ENCODE assay signal across 12 cellular contexts in the genomic region with DNA sequence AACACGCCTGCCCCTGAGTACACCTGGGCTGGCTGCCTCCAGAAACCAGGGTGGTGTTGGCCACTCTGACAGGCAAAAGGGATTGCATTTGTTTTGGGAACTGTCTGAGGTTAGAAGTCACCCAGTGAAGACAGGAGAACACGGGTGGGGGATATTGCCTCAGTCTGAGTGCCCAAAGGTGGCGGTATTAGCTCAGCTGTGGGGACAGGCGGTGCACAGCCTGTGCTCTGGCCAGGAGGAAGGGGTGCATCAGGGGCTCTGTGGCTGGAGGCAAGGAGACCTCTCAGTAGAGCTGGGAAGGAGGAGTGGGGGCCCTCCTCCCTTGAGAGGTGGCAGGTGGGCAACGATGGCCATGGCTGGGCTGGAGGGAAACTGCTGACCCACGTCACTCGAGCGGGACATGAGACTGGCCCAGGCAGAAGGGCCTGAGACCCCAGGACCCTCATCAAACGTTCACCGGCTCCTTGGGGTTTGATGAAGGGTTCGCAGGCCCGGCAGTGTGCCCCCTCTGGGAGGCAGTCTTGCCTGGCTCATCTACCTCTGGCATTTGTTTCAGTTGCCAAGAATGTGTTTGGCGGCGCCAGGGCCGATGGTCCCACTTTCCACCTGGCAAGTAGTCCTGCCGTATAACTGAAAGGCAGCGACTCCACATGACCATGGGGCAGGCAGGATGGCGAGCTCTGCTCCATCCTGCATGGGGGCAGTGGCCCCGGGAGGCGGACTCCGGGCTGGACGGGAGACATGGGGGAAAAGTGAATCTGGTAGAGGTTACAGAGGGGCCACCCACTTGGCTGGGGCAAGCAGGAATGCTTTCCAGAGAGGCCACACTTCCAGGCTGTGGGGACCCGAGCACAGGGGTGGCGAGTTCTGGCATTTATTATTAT. TPM values are rescaled to one million over a fixed set of nuclear protein-coding genes. Genes with fewer than 3 reads are reported as not detected.
DNase-seq lines count a peak whose midpoint lies in the region; ATAC-seq and TF ChIP-seq lines count a peak whose summit lies in the region.
"Had no signal": no experiment of that assay in that cellular context is flagged by ENCODE, and none has a peak within 500 bp of the region (broad histone marks: within the 10 kb centered on the region; RNA-seq: fewer than 3 reads in every experiment).

No MANE protein-coding gene starts in this region.

- H3K27ac Mint-ChIP-seq in activated CD4-positive, alpha-beta memory T cell treated with anti-CD3 and anti-CD28 coated beads, Interleukin-2, amount 10 ng/mL, durations not matched to agents 7 days and 5 days = no peak overlapping the region
- H3K27ac Mint-ChIP-seq: activated naive CD4-positive, alpha-beta T cell treated with anti-CD3 and anti-CD28 coated beads, Interleukin-2, amount 10 ng/mL, durations not matched to agents 7 days and 5 days had no signal

- ATAC-seq in HG02678 (IDR thresholded peaks at IDR 0.05; ENCODE audit: unreplicated experiment) (no peak), HG03457 (IDR thresholded peaks at IDR 0.05; ENCODE audit: unreplicated experiment) (no peak)

- H3K4me1 ChIP-seq in SJCRH30 = peaks cover 5% of the 10 kb centered on the region; the same call in 1 of the 2 replicates
- H3K4me1 ChIP-seq: uterus had no signal

- CTCF ChIA-PET in AG04449 (lab: Yijun Ruan, JAX) = interaction anchor here (1.1 to 13.0 kb wide), 11 partner anchors 11 to 580 kb away, joined by 3 to 188 read pairs (median 13); a partner anchor contains a TSS
- CTCF ChIA-PET in activated CD4-positive, alpha-beta memory T cell treated with anti-CD3 and anti-CD28 coated beads, Interleukin-2, amount 10 ng/mL, durations not matched to agents 7 days and 5 days (lab: Charles Lee) = interaction anchor here (1.3 to 1.5 kb wide), 3 partner anchors 540 to 567 kb away, joined by 3 to 4 read pairs (median 4); no protein-coding TSS in a partner anchor

- no peak overlapping the region for H3K27ac ChIP-seq in SJCRH30
- H3K27ac ChIP-seq: uterus had no signal

- H3K36me3 Mint-ChIP-seq in activated CD4-positive, alpha-beta memory T cell treated with anti-CD3 and anti-CD28 coated beads, Interleukin-2, amount 10 ng/mL, durations not matched to agents 7 days and 5 days (ENCODE audit: low read depth) = no peaks in the 10 kb centered on the region
- H3K36me3 Mint-ChIP-seq: activated naive CD4-positive, alpha-beta T cell treated with anti-CD3 and anti-CD28 coated beads, Interleukin-2, amount 10 ng/mL, durations not matched to agents 7 days and 5 days had no signal

- no peaks in the 10 kb centered on the region for H3K9me3 Mint-ChIP-seq in activated CD4-positive, alpha-beta memory T cell treated with anti-CD3 and anti-CD28 coated beads, Interleukin-2, amount 10 ng/mL, durations not matched to agents 7 days and 5 days

- TF ChIP-seq CTCF in AG04449 (IDR thresholded peaks at IDR 0.05; ENCODE audit: insufficient read depth, low read length, missing control alignments) = peak; percentile 18
- TF ChIP-seq CTCF in fibroblast of mammary gland (conservative IDR thresholded peaks at IDR 0.05; ENCODE audit: control insufficient read depth, insufficient read depth, low read depth, low read length) = peak; percentile 15
- no peak for TF ChIP-seq CTCF in GM20000 (IDR thresholded peaks at IDR 0.05; ENCODE audit: extremely low read depth, missing control alignments)

- no peaks in the 10 kb centered on the region for H3K27me3 Mint-ChIP-seq in activated CD4-positive, alpha-beta memory T cell treated with anti-CD3 and anti-CD28 coated beads, Interleukin-2, amount 10 ng/mL, durations not matched to agents 7 days and 5 days

- POLR2A ChIA-PET in AG04449 (lab: Yijun Ruan, JAX) = interaction anchor here (0.8 to 1.9 kb wide), 2 partner anchors 541 to 567 kb away, joined by 3 to 10 read pairs; no protein-coding TSS in a partner anchor
- POLR2A ChIA-PET in activated CD4-positive, alpha-beta memory T cell treated with anti-CD3 and anti-CD28 coated beads, Interleukin-2, amount 10 ng/mL, durations not matched to agents 7 days and 5 days (lab: Charles Lee) = no interaction called here

- no peaks in the 10 kb centered on the region; the same call in 1 of the 2 replicates for H3K27me3 ChIP-seq in SJCRH30
- H3K27me3 ChIP-seq: uterus had no signal

- no peaks in the 10 kb centered on the region for H3K4me1 Mint-ChIP-seq in activated CD4-positive, alpha-beta memory T cell treated with anti-CD3 and anti-CD28 coated beads, Interleukin-2, amount 10 ng/mL, durations not matched to agents 7 days and 5 days

- H3K4me3 ChIP-seq in AG04449 (ENCODE audit: low read depth, low read length) = no peak overlapping the region
- H3K4me3 ChIP-seq in SJCRH30 = no peak overlapping the region
- no peak overlapping the region for H3K4me3 ChIP-seq in fibroblast of mammary gland (ENCODE audit: control insufficient read depth, low read depth, low read length)
- H3K4me3 ChIP-seq: uterus had no signal

- H3K4me3 Mint-ChIP-seq in activated CD4-positive, alpha-beta memory T cell treated with anti-CD3 and anti-CD28 coated beads, Interleukin-2, amount 10 ng/mL, durations not matched to agents 7 days and 5 days = no peak overlapping the region
- H3K4me3 Mint-ChIP-seq: activated naive CD4-positive, alpha-beta T cell treated with anti-CD3 and anti-CD28 coated beads, Interleukin-2, amount 10 ng/mL, durations not matched to agents 7 days and 5 days had no signal

- DNase-seq in AG04449 (ENCODE audit: low read depth, low spot score) (no peak), ELR (ENCODE audit: low read depth) (peak; percentile 27), SJCRH30 (peak; percentile 39 to 55), fibroblast of mammary gland (ENCODE audit: low read depth) (peak; percentile 10), GM20000 (ENCODE audit: low spot score) (no peak)
- no peak for DNase-seq in activated CD4-positive, alpha-beta memory T cell treated with anti-CD3 and anti-CD28 coated beads, Interleukin-2, amount 10 ng/mL, durations not matched to agents 7 days and 5 days
- DNase-seq: activated CD4-positive, CD25-positive, alpha-beta regulatory T cell treated with anti-CD3 and anti-CD28 coated beads, Interleukin-2, amount 50 U/mL, for 72 hours; activated naive CD4-positive, alpha-beta T cell treated with anti-CD3 and anti-CD28 coated beads, Interleukin-2, amount 10 ng/mL, durations not matched to agents 7 days and 5 days; NCI-H1694 treated with DMSO at 0.1 percent for 48 hours; uterus had no signal

- no peaks in the 10 kb centered on the region for H3K36me3 ChIP-seq in SJCRH30
- H3K36me3 ChIP-seq: uterus had no signal

- H3K9me3 ChIP-seq in SJCRH30 (replicated peaks) = no peaks in the 10 kb centered on the region
- H3K9me3 ChIP-seq: uterus had no signal

RNA-seq across cellular contexts. Expression of a gene that starts 52.8 kb away (rescaled TPM):
- total RNA-seq in SJCRH30 (2014; rRNA removed; shearing (Covaris generic)) = 0.30 and 0.40 TPM in 2 replicates
- under 1 TPM; 0.13 to 0.18 TPM for total RNA-seq in activated CD4-positive, alpha-beta memory T cell treated with anti-CD3 and anti-CD28 coated beads, Interleukin-2, amount 10 ng/mL, durations not matched to agents 7 days and 5 days

RNA-seq across cellular contexts. Expression of a gene that starts 54.2 kb away (rescaled TPM):
- total RNA-seq in SJCRH30 (2014; rRNA removed; shearing (Covaris generic)) = 3.9 and 5.5 TPM in 2 replicates
- 10 to 100 TPM; 25.8 to 26.0 TPM for total RNA-seq in activated CD4-positive, alpha-beta memory T cell treated with anti-CD3 and anti-CD28 coated beads, Interleukin-2, amount 10 ng/mL, durations not matched to agents 7 days and 5 days

Comparison
In these comparisons a context has a peak if more than half of its experiments do, and no peak if none do; other contexts are left out.
1. DNase-seq: peak in ELR (single experiment), SJCRH30 (2 of 2) and fibroblast of mammary gland (single experiment); none in AG04449 (single experiment), activated CD4-positive, alpha-beta memory T cell treated with anti-CD3 and anti-CD28 coated beads, Interleukin-2, amount 10 ng/mL, durations not matched to agents 7 days and 5 days (single experiment) and GM20000 (single experiment).